Comparison of ENCODE assay signal across 9 cellular contexts in genomic region chr7:43784030-43785001, GRCh38. TPM values are rescaled to one million over a fixed set of nuclear protein-coding genes. Genes with fewer than 3 reads are reported as not detected.
A peak's percentile ranks its signal among the peaks of the same experiment; 100 is the strongest.
DNase-seq lines count a peak whose midpoint lies in the region; ATAC-seq and TF ChIP-seq lines count a peak whose summit lies in the region.
"Had no signal": no experiment of that assay in that cellular context is flagged by ENCODE, and none has a peak within 500 bp of the region (broad histone marks: within the 10 kb centered on the region; RNA-seq: fewer than 3 reads in every experiment).

No MANE protein-coding gene starts in this region.

- no peak for DNase-seq in CD8-positive, alpha-beta memory T cell
- DNase-seq in fibroblast of gingiva (ENCODE audit: low read depth) (peak; percentile 13), iPS-NIHi11 (ENCODE audit: low spot score) (no peak), superior temporal gyrus (ENCODE audit: extremely low spot score) (no peak), NCI-H2196 (lab: John Stamatoyannopoulos, UW; ENCODE audit: unreplicated experiment) (no peak), tibial nerve (ENCODE audit: low spot score in 2 of 2) (no peak)

- H3K27me3 Mint-ChIP-seq in CD8-positive, alpha-beta memory T cell: no peaks in the 10 kb centered on the region

- no peaks in the 10 kb centered on the region for H3K27me3 ChIP-seq in CD8-positive, alpha-beta memory T cell (ENCODE audit: insufficient read depth, low read length, poor library complexity, severe bottlenecking)
- H3K27me3 ChIP-seq in tibial nerve: no peaks in the 10 kb centered on the region

- H3K4me3 ChIP-seq in CD8-positive, alpha-beta memory T cell (ENCODE audit: low read length): no peak overlapping the region
- H3K4me3 ChIP-seq in tibial nerve: no peak overlapping the region
- H3K4me3 ChIP-seq: skin epidermis had no signal

- peak overlapping the region in 6 of 8 donors; percentile 28 to 90 (median 58) for H3K27ac Mint-ChIP-seq in CD8-positive, alpha-beta memory T cell

- no peaks in the 10 kb centered on the region for H3K36me3 ChIP-seq in CD8-positive, alpha-beta memory T cell (ENCODE audit: insufficient read depth, low read length)
- peaks cover 0 to 39% (median 0%) of the 10 kb centered on the region in 3 donors for H3K36me3 ChIP-seq in tibial nerve

- TF ChIP-seq EP300 in tibial nerve (IDR thresholded peaks at IDR 0.05): no peak

- POLR2A ChIA-PET in CD8-positive, alpha-beta memory T cell (lab: Charles Lee): interaction anchor here (0.7 kb wide), 1 partner anchor 53 kb away, joined by 4 read pairs; no protein-coding TSS in a partner anchor

- no peak for TF ChIP-seq POLR2A in tibial nerve (IDR thresholded peaks at IDR 0.05)

- H3K4me1 Mint-ChIP-seq in CD8-positive, alpha-beta memory T cell: peaks cover 11 to 38% (median 30%) of the 10 kb centered on the region in 3 donors

- no peaks in the 10 kb centered on the region for H3K9me3 Mint-ChIP-seq in CD8-positive, alpha-beta memory T cell

- no peak for TF ChIP-seq CTCF in tibial nerve (IDR thresholded peaks at IDR 0.05)

- peak overlapping the region; percentile 4 to 59 (median 20) for H3K4me3 Mint-ChIP-seq in CD8-positive, alpha-beta memory T cell

- H3K36me3 Mint-ChIP-seq in CD8-positive, alpha-beta memory T cell: peaks cover 10 to 28% (median 14%) of the 10 kb centered on the region in 3 donors

- no peak overlapping the region for H3K27ac ChIP-seq in CD8-positive, alpha-beta memory T cell (ENCODE audit: low read depth, low read length)
- no peak overlapping the region for H3K27ac ChIP-seq in tibial nerve

- no peaks in the 10 kb centered on the region for H3K4me1 ChIP-seq in CD8-positive, alpha-beta memory T cell (ENCODE audit: insufficient read depth, low read length)
- H3K4me1 ChIP-seq in tibial nerve: no peaks in the 10 kb centered on the region

- ATAC-seq in GM19452 (IDR thresholded peaks at IDR 0.05; ENCODE audit: unreplicated experiment) (peak; percentile 96), HG03342 (IDR thresholded peaks at IDR 0.05; ENCODE audit: unreplicated experiment) (peak; percentile 96)

- no peaks in the 10 kb centered on the region for H3K9me3 ChIP-seq in CD8-positive, alpha-beta memory T cell (ENCODE audit: low read length)
- no peaks in the 10 kb centered on the region for H3K9me3 ChIP-seq in tibial nerve

- CTCF ChIA-PET in CD8-positive, alpha-beta memory T cell (lab: Charles Lee): interaction anchor here (1.3 kb wide), 1 partner anchor 202 kb away, joined by 4 read pairs; the partner anchor contains the start of gene STK17A

- 92% methylated on average over 13 of the region's 13 CpGs for WGBS in tibial nerve, 2 donors

RNA-seq across cellular contexts. Expression of gene BLVRA, which starts 25.8 kb away (rescaled TPM):
- total RNA-seq in CD8-positive, alpha-beta memory T cell: 10 to 100 TPM; 26.8 to 30.1 TPM
- 52.6 TPM for polyA plus RNA-seq in CD8-positive, alpha-beta memory T cell
- 10 to 100 TPM; 32.2 to 70.5 (median 48.5) TPM for total RNA-seq in tibial nerve

RNA-seq across cellular contexts. Expression of gene COA1, which starts 55.0 kb away (rescaled TPM):
- total RNA-seq in CD8-positive, alpha-beta memory T cell: 10 to 100 TPM; 75.9 to 81.6 TPM
- 68.9 TPM for polyA plus RNA-seq in CD8-positive, alpha-beta memory T cell
- 10 to 100 TPM; 58.5 to 74.1 (median 64.7) TPM for total RNA-seq in tibial nerve
